9 cellular contexts compared by ENCODE assay signal in the genomic region with DNA sequence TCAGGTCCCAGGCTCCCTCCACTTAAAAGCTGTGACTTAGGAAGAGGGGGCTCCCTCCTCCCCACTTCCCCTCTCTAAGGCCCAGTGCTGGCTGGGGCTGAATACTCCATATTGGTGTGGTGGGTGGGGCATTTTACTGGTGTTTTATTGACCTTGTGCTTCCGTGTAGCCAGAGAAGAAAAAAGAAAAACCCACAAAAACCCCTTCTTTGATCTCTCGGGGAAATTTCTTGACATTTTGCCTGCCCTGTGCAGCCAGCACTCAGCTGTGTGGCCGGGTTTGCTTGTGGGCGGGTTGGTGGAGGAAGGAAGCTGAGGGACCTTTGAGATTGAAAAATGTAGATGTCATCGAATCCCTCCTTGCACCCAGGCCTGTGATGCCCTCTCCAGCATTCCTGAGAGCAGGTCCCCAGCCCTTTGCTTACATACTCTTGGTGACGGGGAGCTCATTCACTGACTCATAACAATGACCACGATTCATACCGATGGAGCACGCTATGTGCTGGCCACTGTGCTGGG. TPM values are rescaled to one million over a fixed set of nuclear protein-coding genes. Genes with fewer than 3 reads are reported as not detected.
DNase-seq lines count a peak whose midpoint lies in the region; ATAC-seq and TF ChIP-seq lines count a peak whose summit lies in the region.
"Had no signal": no experiment of that assay in that cellular context is flagged by ENCODE, and none has a peak within 500 bp of the region (broad histone marks: within the 10 kb centered on the region; RNA-seq: fewer than 3 reads in every experiment).

No MANE protein-coding gene starts in this region.

- H3K27ac ChIP-seq in ascending aorta, result no peak overlapping the region

- H3K27me3 Mint-ChIP-seq in natural killer cell treated with Interleukin-12 subunit alpha and Interleukin-12 subunit beta and Interleukin-15 and Interleukin-18, amount 100 ng/mL, for 72 hours, result no peaks in the 10 kb centered on the region

- no peaks in the 10 kb centered on the region for H3K36me3 ChIP-seq in ascending aorta

- peak in 2 of 3 experiments; percentile 41 to 54 for DNase-seq in activated CD8-positive, alpha-beta memory T cell treated with anti-CD3 and anti-CD28 coated beads for 48 hours (ENCODE audit: low read depth in 2 of 3, low spot score in 2 of 3)
- DNase-seq in natural killer cell treated with Interleukin-12 subunit alpha and Interleukin-12 subunit beta and Interleukin-15 and Interleukin-18, amount 100 ng/mL, for 72 hours (ENCODE audit: low spot score), result peak; percentile 89
- DNase-seq in DMS153 (lab: John Stamatoyannopoulos, UW) (no peak), ascending aorta (ENCODE audit: low spot score in 2 of 2) (no peak), NCI-H1694 treated with DMSO at 0.1 percent for 48 hours (lab: John Stamatoyannopoulos, UW) (no peak), NCI-H1092 (lab: John Stamatoyannopoulos, UW) (no peak)

- H3K4me3 Mint-ChIP-seq in natural killer cell treated with Interleukin-12 subunit alpha and Interleukin-12 subunit beta and Interleukin-15 and Interleukin-18, amount 100 ng/mL, for 72 hours, result peak overlapping the region; percentile 81

- no peaks in the 10 kb centered on the region for H3K4me1 ChIP-seq in ascending aorta

- ATAC-seq in GM18498 (IDR thresholded peaks at IDR 0.05; ENCODE audit: unreplicated experiment), result peak; percentile 57
- ATAC-seq in HG03378 (IDR thresholded peaks at IDR 0.05; ENCODE audit: unreplicated experiment), result peak; percentile 57
- ATAC-seq in natural killer cell treated with Interleukin-12 subunit alpha and Interleukin-12 subunit beta and Interleukin-15 and Interleukin-18, amount 100 ng/mL, for 72 hours, result peak; percentile 82 to 87
- ATAC-seq: left lobe of liver had no signal

- no peak overlapping the region for H3K4me3 ChIP-seq in ascending aorta

- H3K36me3 Mint-ChIP-seq in natural killer cell treated with Interleukin-12 subunit alpha and Interleukin-12 subunit beta and Interleukin-15 and Interleukin-18, amount 100 ng/mL, for 72 hours, result peaks cover 13% of the 10 kb centered on the region

- H3K4me1 Mint-ChIP-seq in natural killer cell treated with Interleukin-12 subunit alpha and Interleukin-12 subunit beta and Interleukin-15 and Interleukin-18, amount 100 ng/mL, for 72 hours (ENCODE audit: low read depth in 2 of 2), result peaks cover 57 to 68% of the 10 kb centered on the region in 2 donors

- H3K9me3 ChIP-seq in ascending aorta, result no peaks in the 10 kb centered on the region

- peak overlapping the region; percentile 99 for H3K27ac Mint-ChIP-seq in natural killer cell treated with Interleukin-12 subunit alpha and Interleukin-12 subunit beta and Interleukin-15 and Interleukin-18, amount 100 ng/mL, for 72 hours

- H3K9me3 Mint-ChIP-seq in natural killer cell treated with Interleukin-12 subunit alpha and Interleukin-12 subunit beta and Interleukin-15 and Interleukin-18, amount 100 ng/mL, for 72 hours, result peaks cover 4% of the 10 kb centered on the region

- no peaks in the 10 kb centered on the region for H3K27me3 ChIP-seq in ascending aorta

- intact Hi-C loops in ascending aorta (cut with DNase I), result no loop called here

- TF ChIP-seq CTCF in ascending aorta (IDR thresholded peaks at IDR 0.05), result no peak

RNA-seq across cellular contexts. Expression of a gene that starts 24.8 kb away (rescaled TPM):
- 10 to 100 TPM; 16.3 to 77.3 TPM for total RNA-seq in natural killer cell treated with Interleukin-12 subunit alpha and Interleukin-12 subunit beta and Interleukin-15 and Interleukin-18, amount 100 ng/mL, for 72 hours
- total RNA-seq in ascending aorta, result 22.8 TPM

Comparison
In these comparisons a context has a peak if more than half of its experiments do, and no peak if none do; other contexts are left out.
1. DNase-seq: peak in activated CD8-positive, alpha-beta memory T cell treated with anti-CD3 and anti-CD28 coated beads for 48 hours (2 of 3) and natural killer cell treated with Interleukin-12 subunit alpha and Interleukin-12 subunit beta and Interleukin-15 and Interleukin-18, amount 100 ng/mL, for 72 hours (single experiment); none in DMS153 (single experiment), ascending aorta (0 of 2), NCI-H1694 treated with DMSO at 0.1 percent for 48 hours (single experiment) and NCI-H1092 (single experiment).
2. Peak in every context shown above with its lines, with median percentiles within 50 percentile points of each other: ATAC-seq.